Comparison of ENCODE assay signal across 21 cellular contexts in the genomic region with DNA sequence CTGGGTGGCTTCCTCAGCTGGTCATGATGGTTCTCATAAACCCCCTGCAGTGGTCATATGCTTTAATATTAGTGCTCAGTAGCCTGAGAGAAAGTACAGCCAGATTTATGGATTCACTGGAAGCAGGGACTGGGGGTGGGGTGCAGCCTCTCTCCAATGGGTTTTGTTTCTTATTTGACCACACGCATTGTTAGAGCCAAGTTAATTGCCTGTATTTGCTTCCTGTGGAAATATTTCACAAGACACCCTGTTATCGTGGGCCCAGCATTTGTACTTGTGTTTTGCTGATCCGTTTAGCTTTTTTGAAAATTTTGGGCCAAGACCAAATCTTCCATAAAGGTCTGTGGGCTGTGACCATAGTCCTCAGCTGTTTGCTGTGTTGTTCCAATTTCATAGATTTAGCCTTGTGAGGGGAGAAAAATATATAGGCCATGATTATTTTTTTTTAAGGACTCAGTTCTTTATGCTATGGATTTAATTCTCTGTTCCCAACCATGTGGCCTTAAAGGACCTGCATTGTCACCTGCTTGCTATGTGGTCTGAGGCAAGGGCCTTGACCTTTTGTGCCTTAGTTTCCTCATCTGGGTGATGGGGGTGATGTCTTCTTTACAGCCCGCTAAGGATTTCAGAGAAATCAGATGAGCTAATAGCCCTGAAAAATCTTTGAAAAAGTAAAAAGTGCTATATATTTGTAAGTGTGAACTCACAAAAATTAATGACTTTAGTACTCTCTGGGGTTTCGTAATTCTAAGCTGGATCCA.
DNase-seq lines count a peak whose midpoint lies in the region; ATAC-seq and TF ChIP-seq lines count a peak whose summit lies in the region.
"Had no signal": no experiment of that assay in that cellular context is flagged by ENCODE, and none has a peak within 500 bp of the region (broad histone marks: within the 10 kb centered on the region; RNA-seq: fewer than 3 reads in every experiment).

No MANE protein-coding gene starts in this region.

- H3K4me3 ChIP-seq in A673 (ENCODE audit: low read depth, low read length, poor library complexity, severe bottlenecking) (no peak overlapping the region), adrenal gland (no peak overlapping the region), left lung (no peak overlapping the region)
- H3K4me3 ChIP-seq: MG63, mucosa of descending colon had no signal

- H3K27ac ChIP-seq in A673 (ENCODE audit: low read depth, low read length, poor library complexity, severe bottlenecking) (no peak overlapping the region), adrenal gland (peak overlapping the region in 2 of 5 donors; percentile 38), left lung (peak overlapping the region in 1 of 2 donors; percentile 54)

- intact Hi-C loops in A673 (cut with micrococcal nuclease; ENCODE audit: unreplicated experiment) (no loop called here), adrenal gland (cut with DNase I) (no loop called here), left lung (cut with DNase I) (no loop called here)

- H3K36me3 ChIP-seq in A673 (ENCODE audit: insufficient read depth, low read length, poor library complexity, severe bottlenecking) (no peaks in the 10 kb centered on the region), adrenal gland (replicated peaks in 1 of 2) (no peaks in the 10 kb centered on the region), left lung (no peaks in the 10 kb centered on the region)
- H3K36me3 ChIP-seq: MG63 had no signal

- DNase-seq in A673 (ENCODE audit: low spot score) (peak; percentile 22), HCEC 1CT (peak; percentile 42), adrenal gland (peak in 4 of 7 donors; percentile 30 to 66 (median 38)), left lung (no peak), T-helper 2 cell (no peak), amygdala (lab: John Stamatoyannopoulos, UW) (no peak), occipital lobe (lab: John Stamatoyannopoulos, UW) (no peak)
- no peak for DNase-seq in activated naive CD4-positive, alpha-beta T cell treated with anti-CD3 and anti-CD28 coated beads, Interleukin-2, amount 50 U/mL, for 16 hours
- DNase-seq: activated CD4-positive, alpha-beta T cell treated with anti-CD3 and anti-CD28 coated beads, Interleukin-2, amount 50 U/mL, for 1 hour; activated T-cell treated with anti-CD3 and anti-CD28 coated beads for 4 hours; effector CD8-positive, alpha-beta T cell; EL; hypothalamus; MG63; mucosa of descending colon; NCI-H1930; NCI-H510A treated with DMSO at 0.1 percent for 48 hours; nucleus accumbens; stimulated activated CD4-positive, alpha-beta T cell treated with anti-CD3 and anti-CD28 coated beads, Interleukin-4, amount 100 ng/mL, for 1 hour; substantia nigra had no signal

- no peak for TF ChIP-seq CTCF in A673 (conservative IDR thresholded peaks at IDR 0.05; ENCODE audit: low read depth, low read length)
- no peak for TF ChIP-seq CTCF in adrenal gland (IDR thresholded peaks at IDR 0.05)
- TF ChIP-seq CTCF in left lung (IDR thresholded peaks at IDR 0.05) = no peak

- H3K27me3 ChIP-seq in A673 (replicated peaks; ENCODE audit: insufficient read depth, low read depth, low read length, poor library complexity) = no peaks in the 10 kb centered on the region
- H3K27me3 ChIP-seq in adrenal gland = no peaks in the 10 kb centered on the region
- H3K27me3 ChIP-seq in left lung = peaks cover 0 to 2% of the 10 kb centered on the region in 2 donors
- H3K27me3 ChIP-seq: MG63 had no signal

- H3K9me3 ChIP-seq in A673 (ENCODE audit: low read depth, low read length, poor library complexity, severe bottlenecking) (no peaks in the 10 kb centered on the region), adrenal gland (replicated peaks in 1 of 3) (peaks cover 0 to 3% (median 0%) of the 10 kb centered on the region in 3 donors), left lung (peaks cover 0 to 4% of the 10 kb centered on the region in 2 donors)
- H3K9me3 ChIP-seq: mucosa of descending colon had no signal

- POLR2A ChIA-PET in A673 (lab: Charles Lee; ENCODE audit: low non-redundant PET) = interaction anchor here (0.6 kb wide), 1 partner anchor 415 kb away, joined by 5 read pairs; no protein-coding TSS in a partner anchor

- CTCF ChIA-PET in A673 (lab: Charles Lee) = no interaction called here

- peak; percentile 60 for ATAC-seq in left lung
- ATAC-seq: mucosa of descending colon, SK-N-SH treated with all-trans-retinoic acid at 6 μM for 48 hours had no signal

- no peak for TF ChIP-seq POLR2A in adrenal gland (IDR thresholded peaks at IDR 0.05)

- no TSS peak for BruUV-seq in A673 (replicated peaks; lab: Mats Ljungman, UMichigan)

- H3K4me1 ChIP-seq in A673 (ENCODE audit: insufficient read depth, low read length, poor library complexity, severe bottlenecking) (peaks cover 5% of the 10 kb centered on the region), adrenal gland (replicated peaks in 1 of 2) (peaks cover 0 to 10% of the 10 kb centered on the region in 2 donors), left lung (peaks cover 0 to 7% of the 10 kb centered on the region in 2 donors)

- WGBS in adrenal gland, 4 donors = 66 to 74% (median 71%) methylated on average over 5 of the region's 5 CpGs

Comparison
In these comparisons a context has a peak if more than half of its experiments do, and no peak if none do; other contexts are left out.
1. DNase-seq: peak in A673 (single experiment), HCEC 1CT (single experiment) and adrenal gland (4 of 7); none in left lung (0 of 2), T-helper 2 cell (0 of 5), amygdala (0 of 56), occipital lobe (single experiment) and activated naive CD4-positive, alpha-beta T cell treated with anti-CD3 and anti-CD28 coated beads, Interleukin-2, amount 50 U/mL, for 16 hours (single experiment).